Comparison of ENCODE assay signal across 3 cellular contexts in the genomic region with DNA sequence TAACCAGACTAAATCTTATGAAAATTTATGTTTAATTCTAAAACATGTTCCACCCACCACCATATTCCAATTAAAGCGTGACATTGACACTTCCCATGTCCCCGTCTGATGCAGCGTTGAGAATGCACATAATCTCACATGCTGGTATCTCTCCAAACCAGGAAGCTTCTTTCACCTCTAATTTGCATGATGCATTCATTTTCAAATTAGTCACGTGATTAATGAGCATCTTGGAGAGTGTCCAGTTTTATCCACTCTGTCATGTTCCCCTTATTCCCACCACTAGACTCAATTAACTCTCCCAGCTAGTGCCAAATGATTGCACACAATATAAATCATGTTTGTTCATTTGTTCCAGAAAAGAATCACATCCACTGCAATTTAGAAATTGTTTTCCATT.
A peak's percentile ranks its signal among the peaks of the same experiment; 100 is the strongest.
TF ChIP-seq lines count a peak whose summit lies in the region.

No MANE protein-coding gene starts in this region.

TF ChIP-seq in HepG2, 621 proteins besides CTCF, POLR2A, EP300 and RAD21 (continued from another document):
- TF ChIP-seq, protein P1, sequence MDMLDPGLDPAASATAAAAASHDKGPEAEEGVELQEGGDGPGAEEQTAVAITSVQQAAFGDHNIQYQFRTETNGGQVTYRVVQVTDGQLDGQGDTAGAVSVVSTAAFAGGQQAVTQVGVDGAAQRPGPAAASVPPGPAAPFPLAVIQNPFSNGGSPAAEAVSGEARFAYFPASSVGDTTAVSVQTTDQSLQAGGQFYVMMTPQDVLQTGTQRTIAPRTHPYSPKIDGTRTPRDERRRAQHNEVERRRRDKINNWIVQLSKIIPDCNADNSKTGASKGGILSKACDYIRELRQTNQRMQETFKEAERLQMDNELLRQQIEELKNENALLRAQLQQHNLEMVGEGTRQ (IDR thresholded peaks at IDR 0.05; ENCODE audit: low read depth, low read length), result peak; percentile 27; the same call in 1 of the 2 replicates
- TF ChIP-seq, protein P1 (CRISPR knock-in tag; IDR thresholded peaks at IDR 0.05; ENCODE audit: borderline replicate concordance), result no peak
- TF ChIP-seq MTA3 (CRISPR knock-in tag; IDR thresholded peaks at IDR 0.05), result no peak
- peak; percentile 80; the same call in 1 of the 2 replicates for TF ChIP-seq RAD51 (IDR thresholded peaks at IDR 0.05; ENCODE audit: borderline replicate concordance)

TF ChIP-seq in WTC11, 78 proteins besides CTCF, POLR2A, EP300 and RAD21 (continued from another document):
- TF ChIP-seq, protein P1 (CRISPR knock-in tag; IDR thresholded peaks at IDR 0.05), result 0 out of 2 replicates have a peak, but pooled peaks have one; percentile 19

TF ChIP-seq in K562, 482 proteins besides CTCF, POLR2A, EP300 and RAD21 (continued from another document):
- TF ChIP-seq, protein P2, sequence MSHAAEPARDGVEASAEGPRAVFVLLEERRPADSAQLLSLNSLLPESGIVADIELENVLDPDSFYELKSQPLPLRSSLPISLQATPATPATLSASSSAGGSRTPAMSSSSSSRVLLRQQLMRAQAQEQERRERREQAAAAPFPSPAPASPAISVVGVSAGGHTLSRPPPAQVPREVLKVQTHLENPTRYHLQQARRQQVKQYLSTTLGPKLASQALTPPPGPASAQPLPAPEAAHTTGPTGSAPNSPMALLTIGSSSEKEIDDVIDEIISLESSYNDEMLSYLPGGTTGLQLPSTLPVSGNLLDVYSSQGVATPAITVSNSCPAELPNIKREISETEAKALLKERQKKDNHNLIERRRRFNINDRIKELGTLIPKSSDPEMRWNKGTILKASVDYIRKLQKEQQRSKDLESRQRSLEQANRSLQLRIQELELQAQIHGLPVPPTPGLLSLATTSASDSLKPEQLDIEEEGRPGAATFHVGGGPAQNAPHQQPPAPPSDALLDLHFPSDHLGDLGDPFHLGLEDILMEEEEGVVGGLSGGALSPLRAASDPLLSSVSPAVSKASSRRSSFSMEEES (CRISPR knock-in tag; IDR thresholded peaks at IDR 0.05), result peak; percentile 79
